ENCODE assay signal across 1 cellular context in genomic region chr6:26032387-26033131, GRCh38.
TF ChIP-seq lines count a peak whose summit lies in the region.

No MANE protein-coding gene starts in this region.

TF ChIP-seq in K562, 482 proteins besides CTCF, POLR2A, EP300 and RAD21 (continued from another document and continues in another):
- no peak for TF ChIP-seq HMGXB4 (CRISPR knock-in tag; IDR thresholded peaks at IDR 0.05)
- TF ChIP-seq TCFL5 (CRISPR knock-in tag; conservative IDR thresholded peaks at IDR 0.05) = no peak
- no peak for TF ChIP-seq SMAD1 (IDR thresholded peaks at IDR 0.05; ENCODE audit: low read depth, low read length, partially characterized antibody)
- no peak for TF ChIP-seq ZNF655 (CRISPR knock-in tag; IDR thresholded peaks at IDR 0.05)
- TF ChIP-seq RBM15 (IDR thresholded peaks at IDR 0.05; ENCODE audit: insufficient read depth, low read length) = no peak
- no peak for TF ChIP-seq CBX1 (IDR thresholded peaks at IDR 0.05; ENCODE audit: low read depth)
- TF ChIP-seq STAG1 (CRISPR knock-in tag; IDR thresholded peaks at IDR 0.05; ENCODE audit: borderline replicate concordance) = no peak
- TF ChIP-seq CREBBP (IDR thresholded peaks at IDR 0.05; ENCODE audit: low read depth, low read length) = no peak
- no peak for TF ChIP-seq ZHX1 (conservative IDR thresholded peaks at IDR 0.05; ENCODE audit: low read length)
- 0 out of 2 replicates have a peak, but pooled peaks have one; percentile 15 for TF ChIP-seq CREB5 (CRISPR knock-in tag; IDR thresholded peaks at IDR 0.05)
- TF ChIP-seq GATA2 (CRISPR knock-in tag; IDR thresholded peaks at IDR 0.05) = no peak
- no peak for TF ChIP-seq BRD4 (IDR thresholded peaks at IDR 0.05)
- TF ChIP-seq RBM25 (IDR thresholded peaks at IDR 0.05; ENCODE audit: low read depth, low read length, severe bottlenecking) = no peak
- no peak for TF ChIP-seq SREBF2 (CRISPR knock-in tag; IDR thresholded peaks at IDR 0.05)
- TF ChIP-seq SMC3 (conservative IDR thresholded peaks at IDR 0.05; ENCODE audit: insufficient read depth, low read depth, low read length) = no peak
- no peak for TF ChIP-seq DDX20 (tag; IDR thresholded peaks at IDR 0.05; ENCODE audit: low read depth)
- TF ChIP-seq ZNF263 (CRISPR knock-in tag; IDR thresholded peaks at IDR 0.05; ENCODE audit: borderline replicate concordance) = no peak
- no peak for TF ChIP-seq TGIF2 (CRISPR knock-in tag; IDR thresholded peaks at IDR 0.05)
- no peak for TF ChIP-seq ZFP30 (CRISPR knock-in tag; IDR thresholded peaks at IDR 0.05; ENCODE audit: borderline replicate concordance)
- no peak for TF ChIP-seq VEZF1 (CRISPR knock-in tag; IDR thresholded peaks at IDR 0.05)
- TF ChIP-seq ARNT (IDR thresholded peaks at IDR 0.05) = no peak; a peak in 1 of 4 replicates
- TF ChIP-seq ILF3 (IDR thresholded peaks at IDR 0.05; ENCODE audit: borderline replicate concordance) = 0 out of 2 replicates have a peak, but pooled peaks have one; percentile 7
- TF ChIP-seq GABPA (tag; conservative IDR thresholded peaks at IDR 0.05; ENCODE audit: low read depth) = 0 out of 2 replicates have a peak, but pooled peaks have one; percentile 11
- no peak for TF ChIP-seq POLR2G (IDR thresholded peaks at IDR 0.05; ENCODE audit: low read depth, low read length)
- TF ChIP-seq ZBTB26 (CRISPR knock-in tag; IDR thresholded peaks at IDR 0.05) = no peak
- TF ChIP-seq CBFA2T3 (IDR thresholded peaks at IDR 0.05) = peak; percentile 42; the same call in 1 of the 2 replicates
- no peak for TF ChIP-seq ZNF518B (CRISPR knock-in tag; IDR thresholded peaks at IDR 0.05)
- TF ChIP-seq OTX1 (CRISPR knock-in tag; IDR thresholded peaks at IDR 0.05) = no peak
- TF ChIP-seq NFRKB (IDR thresholded peaks at IDR 0.05; ENCODE audit: low read depth) = peak; percentile 11; the same call in 1 of the 2 replicates
- no peak for TF ChIP-seq CCNT2 (IDR thresholded peaks at IDR 0.05; ENCODE audit: borderline replicate concordance, extremely low read depth, insufficient read length, low read depth, low read length)
- TF ChIP-seq EGR1 (conservative IDR thresholded peaks at IDR 0.05) = no peak
- TF ChIP-seq NR4A1 (CRISPR knock-in tag; IDR thresholded peaks at IDR 0.05) = no peak
- TF ChIP-seq NR4A1 (tag; IDR thresholded peaks at IDR 0.05) = no peak
- TF ChIP-seq TARDBP (IDR thresholded peaks at IDR 0.05) = no peak
- TF ChIP-seq ZNF644 (tag; IDR thresholded peaks at IDR 0.05; ENCODE audit: low read depth) = no peak
- TF ChIP-seq ESRRA (IDR thresholded peaks at IDR 0.05; ENCODE audit: borderline replicate concordance, low read depth) = no peak
- TF ChIP-seq MYC (IDR thresholded peaks at IDR 0.05; ENCODE audit: low read depth, low read length) = no peak
- no peak for TF ChIP-seq MYC (CRISPR knock-in tag; IDR thresholded peaks at IDR 0.05; ENCODE audit: borderline replicate concordance, low read depth)
